Comparison of ENCODE assay signal across 8 cellular contexts in the genomic region with DNA sequence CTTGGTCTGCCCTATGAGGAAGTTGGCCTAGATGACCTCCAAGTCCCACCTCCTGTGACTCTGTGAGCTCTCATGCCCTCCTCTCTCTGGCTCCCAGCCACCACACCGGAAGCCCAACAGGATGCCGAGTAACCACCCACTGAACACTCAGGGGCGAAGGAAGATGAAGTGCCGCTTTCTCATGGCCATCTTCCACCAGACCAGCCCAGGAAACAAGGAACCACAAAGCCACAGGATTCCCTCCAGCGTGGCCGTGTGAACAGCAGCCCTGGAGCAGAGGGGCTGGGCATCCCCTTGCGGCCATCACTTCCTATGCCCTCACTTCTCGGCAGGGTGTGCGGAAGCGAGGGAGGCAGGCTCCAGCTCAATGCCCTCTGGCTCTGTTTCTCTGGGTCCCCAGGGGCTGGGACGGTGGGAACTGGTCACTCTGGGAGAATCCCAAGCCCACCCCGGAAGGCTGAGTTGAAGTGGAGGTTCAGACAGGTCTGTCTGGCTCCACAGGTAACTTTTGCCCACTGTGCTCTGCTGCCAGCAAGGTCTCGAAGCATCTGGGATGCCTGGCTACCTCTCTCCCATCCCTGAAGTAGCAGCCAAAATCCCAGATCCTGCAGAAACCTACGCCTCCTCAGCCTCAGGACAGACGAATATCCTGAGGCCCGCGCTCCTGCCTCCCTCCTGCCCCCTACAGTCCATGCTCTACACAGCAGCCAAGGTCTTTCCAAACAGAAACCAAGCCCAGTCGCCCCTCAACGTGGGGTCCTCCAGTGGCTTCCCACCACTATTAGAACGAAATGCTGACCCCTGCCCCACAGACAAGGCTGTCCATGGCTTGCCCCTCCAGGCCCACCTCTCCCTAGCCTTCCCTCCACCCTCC. TPM values are rescaled to one million over a fixed set of nuclear protein-coding genes. Genes with fewer than 3 reads are reported as not detected.
A peak's percentile ranks its signal among the peaks of the same experiment; 100 is the strongest.
DNase-seq lines count a peak whose midpoint lies in the region; ATAC-seq, FAIRE-seq and TF ChIP-seq lines count a peak whose summit lies in the region.

No MANE protein-coding gene starts in this region.

- 0 out of 2 replicates have a peak, but pooled peaks have one; percentile 32 for TF ChIP-seq POLR2A in IMR-90 (IDR thresholded peaks at IDR 0.05; ENCODE audit: low read depth, low read length)

- no peaks in the 10 kb centered on the region for H3K36me3 Mint-ChIP-seq in brain

- peak overlapping the region; percentile 94 for H4K91ac ChIP-seq in IMR-90 (ENCODE audit: insufficient read depth, low read depth, low read length)

- H3K14ac ChIP-seq in IMR-90 (replicated peaks; ENCODE audit: low read depth, low read length): peak overlapping the region; percentile 98

- H3K4me1 ChIP-seq in IMR-90 (ENCODE audit: control insufficient read depth, insufficient read depth, low read length): peaks cover 54% of the 10 kb centered on the region
- peaks cover 59 to 68% of the 10 kb centered on the region in 2 donors for H3K4me1 ChIP-seq in kidney (ENCODE audit: control insufficient read depth in 1 of 2, insufficient read depth in 1 of 2, low read depth in 1 of 2, low read length in 2 of 2)

- peak overlapping the region; percentile 98 for H3K4me2 ChIP-seq in IMR-90 (ENCODE audit: low read depth, low read length)

- no peak overlapping the region for H3K56ac ChIP-seq in IMR-90 (ENCODE audit: extremely low read depth, insufficient read depth, low read length)

- peak overlapping the region; percentile 86 for H2AFZ ChIP-seq in IMR-90 (replicated peaks; ENCODE audit: low read length, poor library complexity)

- H3K23ac ChIP-seq in IMR-90 (ENCODE audit: low read depth, low read length): peak overlapping the region; percentile 95; the same call in 1 of the 2 replicates

- POLR2A ChIA-PET in IMR-90 (lab: Charles Lee; ENCODE audit: unreplicated experiment): no interaction called here

- H2BK120ac ChIP-seq in IMR-90 (ENCODE audit: low read depth, low read length): peak overlapping the region; percentile 96

- TF ChIP-seq CTCF in IMR-90 (conservative IDR thresholded peaks at IDR 0.05; ENCODE audit: low read depth, low read length) (peak; percentile 86), brain (conservative IDR thresholded peaks at IDR 0.05) (peak; percentile 53 to 78), kidney (IDR thresholded peaks at IDR 0.05; ENCODE audit: borderline replicate concordance, extremely low read depth, insufficient read depth) (peak; percentile 71)

- H3K9me3 ChIP-seq in IMR-90 (ENCODE audit: control insufficient read depth, insufficient read depth, low read length) (no peaks in the 10 kb centered on the region), kidney (ENCODE audit: control insufficient read depth in 1 of 2, low read length in 2 of 2) (no peaks in the 10 kb centered on the region)

- H3K27ac ChIP-seq in IMR-90 (ENCODE audit: insufficient read depth, low read length) (peak overlapping the region; percentile 74), kidney (ENCODE audit: low read depth in 2 of 2, low read length in 2 of 2) (peak overlapping the region; percentile 82 to 86)

- H3K18ac ChIP-seq in IMR-90 (ENCODE audit: low read depth, low read length): peak overlapping the region; percentile 90

- H3K4me1 Mint-ChIP-seq in brain: peaks cover 71% of the 10 kb centered on the region

- intact Hi-C loops in IMR-90 (cut with micrococcal nuclease) (loop anchor here (1.0 to 5.0 kb wide), 4 partner anchors 32 to 637 kb away; no protein-coding TSS in a partner anchor), kidney (cut with DNase I) (no loop called here)

- H2AK5ac ChIP-seq in IMR-90 (ENCODE audit: low read depth, low read length): peak overlapping the region; percentile 98

- peak overlapping the region; percentile 30 to 89 (median 74) for H3K27ac Mint-ChIP-seq in brain

- peak overlapping the region; percentile 98 for H4K5ac ChIP-seq in IMR-90 (ENCODE audit: low read depth, low read length)

- H3K4ac ChIP-seq in IMR-90 (ENCODE audit: low read depth, low read length): peak overlapping the region; percentile 97

- H2BK20ac ChIP-seq in IMR-90 (ENCODE audit: low read depth, low read length): peak overlapping the region; percentile 82

- in situ Hi-C loops in IMR-90 (cut with MboI; ENCODE audit: low sequenced_read_pairs): loop anchor here (5.0 kb wide), 1 partner anchor 77 kb away; no protein-coding TSS in a partner anchor

- TF ChIP-seq RAD21 in IMR-90 (IDR thresholded peaks at IDR 0.05; ENCODE audit: low read length): peak; percentile 77

- H3K36me3 ChIP-seq in IMR-90 (ENCODE audit: control insufficient read depth, insufficient read depth, low read length): peaks cover 4% of the 10 kb centered on the region; the same call in 1 of the 2 replicates
- H3K36me3 ChIP-seq in kidney (ENCODE audit: control insufficient read depth in 1 of 2, insufficient read depth in 2 of 2, low read length in 2 of 2): no peaks in the 10 kb centered on the region

- peaks cover 44% of the 10 kb centered on the region for H4K20me1 ChIP-seq in IMR-90 (ENCODE audit: insufficient read depth, low read length)

- H3K9me1 ChIP-seq in IMR-90 (ENCODE audit: insufficient read depth, low read length): peaks cover 33% of the 10 kb centered on the region

- no peak for FAIRE-seq in kidney (lab: Jason Lieb, UNC)

- dilution Hi-C loops in IMR-90 (cut with HindIII; ENCODE audit: low sequenced_read_pairs, unreplicated experiment): no loop called here

- H3K79me1 ChIP-seq in IMR-90 (ENCODE audit: low read depth in 1 of 2, low read length in 2 of 2): peaks cover 43 to 90% of the 10 kb centered on the region in 2 experiments

- peak; percentile 65 for ATAC-seq in GM21526 (IDR thresholded peaks at IDR 0.05; ENCODE audit: low FRiP score, unreplicated experiment)
- peak; percentile 74 for ATAC-seq in IMR-90 (ENCODE audit: low read depth)

- peak overlapping the region; percentile 98 for H2AK9ac ChIP-seq in IMR-90 (replicated peaks; ENCODE audit: low read depth, low read length, poor library complexity)

- peak overlapping the region; percentile 87 for H2BK5ac ChIP-seq in IMR-90 (ENCODE audit: low read depth, low read length, poor library complexity, severe bottlenecking)

- peak overlapping the region in 4 of 5 experiments; percentile 8 to 39 (median 12) for H3K4me3 Mint-ChIP-seq in brain

- peaks cover 0 to 2% (median 0%) of the 10 kb centered on the region in 5 experiments for H3K9me3 Mint-ChIP-seq in brain

- BruUV-seq in IMR-90 (replicated peaks; lab: Mats Ljungman, UMichigan): no TSS peak

- DNase-seq in DMS79 (lab: John Stamatoyannopoulos, UW) (peak; percentile 87), IMR-90 (peak; percentile 86), UCSD-AML1 (lab: John Stamatoyannopoulos, UW; ENCODE audit: unreplicated experiment) (peak; percentile 96), kidney (peak; percentile 93), COR-L47 (lab: John Stamatoyannopoulos, UW) (no peak)
- DNase-seq in stimulated activated CD4-positive, alpha-beta T cell treated with anti-CD3 and anti-CD28 coated beads, Interleukin-1b, Interleukin-23, amount 100 ng/mL, for 48 hours: peak; percentile 81

- CTCF ChIA-PET in IMR-90 (lab: Yijun Ruan, JAX): interaction anchor here (0.7 to 1.7 kb wide), 8 partner anchors 8 to 325 kb away, joined by 3 to 6 read pairs (median 4); no protein-coding TSS in a partner anchor

- H4K8ac ChIP-seq in IMR-90 (ENCODE audit: low read depth in 2 of 2, low read length in 2 of 2): peak overlapping the region; percentile 27 to 95

- H3K4me3 ChIP-seq in IMR-90 (ENCODE audit: insufficient read depth, low read depth, low read length) (peak overlapping the region; percentile 31), kidney (ENCODE audit: low read length in 2 of 2) (peak overlapping the region; percentile 22 to 49)

- H3K27me3 Mint-ChIP-seq in brain: no peaks in the 10 kb centered on the region

- WGBS in IMR-90 (ENCODE audit: extremely low coverage in 2 of 2, insufficient read length in 1 of 2), 2 experiments: 8% methylated on average over 7 of the region's 20 CpGs; no CpG with 5 or more reads in 1 of the 2 experiments

- H3K27me3 ChIP-seq in IMR-90 (ENCODE audit: control insufficient read depth, insufficient read depth, low read length): no peaks in the 10 kb centered on the region

- peak overlapping the region; percentile 92; the same call in 2 of the 3 replicates for H2BK15ac ChIP-seq in IMR-90 (ENCODE audit: low read depth, low read length)

- H3K9ac ChIP-seq in IMR-90 (ENCODE audit: low read depth, low read length) (peak overlapping the region; percentile 80), kidney (ENCODE audit: low read length in 2 of 2) (peak overlapping the region; percentile 8 to 70)

TF ChIP-seq in IMR-90, 13 proteins besides CTCF, POLR2A, EP300 and RAD21:
- TF ChIP-seq MXI1 (IDR thresholded peaks at IDR 0.05; ENCODE audit: borderline replicate concordance, low read depth, low read length) (0 out of 2 replicates have a peak, but pooled peaks have one; percentile 15), CEBPB (IDR thresholded peaks at IDR 0.05; ENCODE audit: low read depth, low read length) (no peak), SMC3 (IDR thresholded peaks at IDR 0.05; ENCODE audit: low read depth, low read length) (peak; percentile 74), FOS (IDR thresholded peaks at IDR 0.05; ENCODE audit: low read depth, low read length) (no peak)

RNA-seq across cellular contexts. Expression of a gene that starts 44.2 kb away (rescaled TPM):
- 60.0 and 61.8 TPM in 2 replicates for total RNA-seq in IMR-90 (2012; rRNA removed)
- 124 and 133 TPM in 2 replicates for polyA plus RNA-seq in IMR-90 (2012; rRNA removed)
- polyA plus RNA-seq in IMR-90 (2012; cell fraction: cytosol; rRNA removed): 90.4 and 122 TPM in 2 replicates
- 71.7 and 82.4 TPM in 2 replicates for polyA plus RNA-seq in IMR-90 (2012; cell fraction: nucleus; rRNA removed; ENCODE audit: low replicate concordance)
- 70.1 TPM for polyA plus RNA-seq in brain (ENCODE audit: insufficient read depth, low read depth, low replicate concordance)
- 128 TPM for total RNA-seq in kidney
- 30.8 TPM for polyA plus RNA-seq in kidney (ENCODE audit: insufficient read depth, low read depth, low replicate concordance)
